ENCODE assay signal across 18 cellular contexts in the genomic region with DNA sequence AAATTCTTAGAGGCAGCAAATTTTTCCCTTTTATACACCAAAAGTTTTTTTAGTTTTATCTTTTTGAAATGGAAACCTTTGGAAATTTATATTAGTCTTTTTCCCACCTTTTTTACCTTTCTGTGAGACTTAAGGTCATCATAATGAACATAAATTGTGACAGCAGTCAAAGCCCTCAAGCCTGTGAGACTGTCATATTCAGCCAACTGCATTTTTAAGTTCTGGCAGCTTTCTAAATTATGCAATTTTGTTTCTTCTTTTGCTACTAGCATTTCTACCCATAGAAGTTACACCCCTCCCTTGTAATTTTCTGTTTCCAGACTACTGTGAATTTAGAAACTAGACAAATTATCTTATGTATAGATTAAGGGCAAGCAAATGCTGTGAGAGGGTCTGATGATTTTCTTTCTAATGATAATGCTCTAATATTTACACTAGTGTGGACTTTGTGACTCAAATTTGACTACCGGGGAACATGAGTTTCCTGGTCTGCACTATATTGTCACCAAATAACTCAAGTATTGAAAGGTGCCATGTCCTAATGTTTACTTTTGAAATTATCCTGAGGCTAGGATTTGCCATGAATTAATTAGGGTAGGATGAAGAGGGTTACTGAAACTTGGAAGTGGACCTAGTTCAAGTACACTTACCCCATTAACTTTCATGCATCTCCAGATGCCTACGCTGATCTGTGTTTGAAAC. TPM values are rescaled to one million over a fixed set of nuclear protein-coding genes. Genes with fewer than 3 reads are reported as not detected.
DNase-seq lines count a peak whose midpoint lies in the region; ATAC-seq, FAIRE-seq and TF ChIP-seq lines count a peak whose summit lies in the region.
"Had no signal": no experiment of that assay in that cellular context is flagged by ENCODE, and none has a peak within 500 bp of the region (broad histone marks: within the 10 kb centered on the region; RNA-seq: fewer than 3 reads in every experiment).

No MANE protein-coding gene starts in this region.

- H3K27ac ChIP-seq in pancreas, result peak overlapping the region in 1 of 4 donors; percentile 20
- H3K27ac ChIP-seq: SJSA1 had no signal

- peaks cover 0 to 11% (median 0%) of the 10 kb centered on the region in 3 donors for H3K36me3 ChIP-seq in pancreas
- H3K36me3 ChIP-seq: SJSA1 had no signal

- DNase-seq in NCI-H1105 treated with DMSO at 0.1 percent for 48 hours (lab: John Stamatoyannopoulos, UW), result peak; percentile 11
- DNase-seq in NCI-H1105 (lab: John Stamatoyannopoulos, UW), result no peak
- peak; percentile 85 for DNase-seq in NCI-H146 (lab: John Stamatoyannopoulos, UW)
- DNase-seq in NOMO-1 treated with dmso at 0.1 percent for 144 hours (lab: John Stamatoyannopoulos, UW; ENCODE audit: unreplicated experiment), result peak; percentile 6
- DNase-seq in pancreas, result no peak
- DNase-seq in stimulated activated CD4-positive, alpha-beta T cell treated with anti-CD3 and anti-CD28 coated beads, Interleukin-4, amount 100 ng/mL, for 1 hour, result no peak
- DNase-seq: C1 segment of cervical spinal cord, HFFc6, NCI-H2029 treated with DMSO at 0.1 percent for 48 hours, NCI-H226, NCI-H82, RPMI8226, SW 1271 had no signal

- WGBS in pancreas, 2 donors, result 54 to 56% methylated on average over 2 of the region's 2 CpGs

- ATAC-seq in pancreas (peak in 3 of 4 donors; percentile 67 to 78 (median 76)), HG02884 (IDR thresholded peaks at IDR 0.05; ENCODE audit: unreplicated experiment) (no peak), HG02763 (IDR thresholded peaks at IDR 0.05; ENCODE audit: unreplicated experiment) (no peak)

- no peak for FAIRE-seq in pancreas (lab: Jason Lieb, UNC)
- FAIRE-seq: A204.1, H1 had no signal

- intact Hi-C loops in pancreas (cut with DNase I), result no loop called here

- peaks cover 13 to 28% (median 20%) of the 10 kb centered on the region in 3 donors for H3K4me1 ChIP-seq in pancreas

- H3K4me3 ChIP-seq in pancreas, result no peak overlapping the region
- H3K4me3 ChIP-seq: SJSA1 had no signal

- TF ChIP-seq CTCF in pancreas (IDR thresholded peaks at IDR 0.05), result no peak

- H3K9me3 ChIP-seq in pancreas, result no peaks in the 10 kb centered on the region
- H3K9me3 ChIP-seq: SJSA1 had no signal

- H3K27me3 ChIP-seq in pancreas, result no peaks in the 10 kb centered on the region
- H3K27me3 ChIP-seq: SJSA1 had no signal

RNA-seq across cellular contexts. Expression of a gene that starts 43.7 kb away (rescaled TPM):
- 10 to 100 TPM; 17.3 to 27.9 (median 22.1) TPM for total RNA-seq in pancreas
- 10 to 100 TPM in 1 of 2 donors, 1 to 10 TPM in 1; 5.6 to 11.4 TPM for polyA plus RNA-seq in pancreas

Comparison
In these comparisons a context has a peak if more than half of its experiments do, and no peak if none do; other contexts are left out.
1. DNase-seq: peak in NCI-H1105 treated with DMSO at 0.1 percent for 48 hours (single experiment), NCI-H146 (single experiment) and NOMO-1 treated with dmso at 0.1 percent for 144 hours (single experiment); none in NCI-H1105 (single experiment), pancreas (0 of 6) and stimulated activated CD4-positive, alpha-beta T cell treated with anti-CD3 and anti-CD28 coated beads, Interleukin-4, amount 100 ng/mL, for 1 hour (single experiment).
2. ATAC-seq: peak in pancreas (3 of 4); none in HG02884 (single experiment) and HG02763 (single experiment).